ENCODE assay signal across 8 cellular contexts in the genomic region with DNA sequence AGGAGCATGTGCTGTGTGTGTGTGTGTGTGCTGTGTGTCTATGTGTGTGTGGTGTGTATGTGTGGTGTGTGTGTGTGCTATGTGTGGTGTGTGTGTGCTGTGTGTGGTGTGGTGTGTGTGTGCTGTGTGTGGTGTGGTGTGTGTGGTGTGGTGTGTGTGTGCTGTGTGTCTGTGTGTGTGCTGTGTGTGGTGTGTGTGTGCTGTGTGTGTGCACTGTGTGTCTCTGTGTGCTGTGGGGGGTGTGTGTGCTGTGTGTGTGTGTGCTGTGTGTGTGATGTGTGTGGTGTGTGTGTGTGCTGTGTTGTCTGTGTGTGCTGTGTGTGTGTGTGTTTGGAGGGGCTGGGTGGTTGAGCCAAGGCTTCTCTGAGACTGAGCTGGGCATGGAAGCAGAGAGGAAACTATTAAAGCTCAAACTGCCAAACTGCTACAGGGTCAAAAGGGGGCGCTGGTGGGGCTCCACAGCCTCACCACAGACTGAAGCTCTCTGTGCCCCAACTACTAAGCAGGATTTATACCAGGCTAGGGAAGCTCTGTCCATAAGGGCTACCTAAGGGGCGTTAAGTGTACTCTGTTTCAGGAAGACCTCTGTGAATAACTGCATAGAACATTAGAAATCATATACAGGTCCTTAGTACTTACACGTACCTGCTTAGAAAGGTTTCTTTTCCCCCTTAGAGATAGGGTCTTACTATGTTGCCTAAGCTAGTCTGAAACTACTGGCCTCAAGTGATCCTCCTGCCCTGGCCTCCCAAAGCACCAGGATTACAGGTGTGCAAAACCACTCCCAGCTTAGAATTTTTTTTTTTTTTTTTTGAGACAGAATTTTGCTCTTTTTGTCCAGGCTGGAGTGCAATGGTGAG. TPM values are rescaled to one million over a fixed set of nuclear protein-coding genes. Genes with fewer than 3 reads are reported as not detected.
A peak's percentile ranks its signal among the peaks of the same experiment; 100 is the strongest.
DNase-seq lines count a peak whose midpoint lies in the region; ATAC-seq and TF ChIP-seq lines count a peak whose summit lies in the region.

No MANE protein-coding gene starts in this region.

- no peaks in the 10 kb centered on the region for H3K27me3 ChIP-seq in stomach

- no peak for ATAC-seq in GM18505 (IDR thresholded peaks at IDR 0.05; ENCODE audit: unreplicated experiment)

- H3K27ac ChIP-seq in stomach, result no peak overlapping the region

- DNase-seq in NCI-H526 (lab: John Stamatoyannopoulos, UW) (peak; percentile 6 to 58), NCI-H526 treated with DMSO at 0.1 percent for 48 hours (lab: John Stamatoyannopoulos, UW) (no peak), NCI-H748 (lab: John Stamatoyannopoulos, UW; ENCODE audit: unreplicated experiment) (peak; percentile 28), myocyte (ENCODE audit: low read depth) (peak; percentile 54), stomach (peak; percentile 55)
- DNase-seq in activated CD4-positive, alpha-beta T cell treated with anti-CD3 and anti-CD28 coated beads, Interleukin-2, amount 50 U/mL, for 48 hours, result peak; percentile 47 to 57
- peak; percentile 52 for DNase-seq in effector CD4-positive, alpha-beta T cell

- H3K9me3 ChIP-seq in stomach, result no peaks in the 10 kb centered on the region

- no peak for TF ChIP-seq EP300 in stomach (IDR thresholded peaks at IDR 0.05)

- peaks cover 47 to 92% (median 75%) of the 10 kb centered on the region in 4 donors for H3K36me3 ChIP-seq in stomach

- intact Hi-C loops in stomach (cut with DNase I; ENCODE audit: low total_unique reads), result no loop called here

- peak in 5 of 7 experiments; percentile 9 to 38 (median 18) for TF ChIP-seq CTCF in stomach (IDR thresholded peaks at IDR 0.05)

- whole genome bisulfite sequencing in stomach, 5 donors, result 45 to 61% (median 50%) methylated on average over 3 of the region's 3 CpGs

- H3K4me3 ChIP-seq in stomach, result no peak overlapping the region

- H3K4me1 ChIP-seq in stomach, result peaks cover 0 to 4% (median 0%) of the 10 kb centered on the region in 4 donors

- no peak for TF ChIP-seq POLR2A in stomach (IDR thresholded peaks at IDR 0.05)
- no peak for TF ChIP-seq POLR2A in GM18505 (IDR thresholded peaks at IDR 0.05; ENCODE audit: borderline replicate concordance, extremely low read depth, insufficient read depth, insufficient read length)

RNA-seq across cellular contexts. Expression of a gene that starts 27.8 kb away (rescaled TPM):
- total RNA-seq in myocyte (16.1 and 26.5 TPM in 2 replicates), stomach (10 to 100 TPM in 3 of 5 donors, 1 to 10 TPM in 1, not detected in 1; 7.1 to 43.2 (median 13.5) TPM)
- polyA plus RNA-seq in myocyte (2012), result 7.8 TPM
- polyA plus RNA-seq in stomach, result 10 to 100 TPM; 11.3 to 14.5 (median 13.9) TPM

RNA-seq across cellular contexts. Expression of a gene that starts 36.9 kb away (rescaled TPM):
- total RNA-seq in myocyte, result not detected in 2 replicates
- polyA plus RNA-seq in myocyte (2012), result not detected
- total RNA-seq in stomach, result not detected
- polyA plus RNA-seq in stomach, result not detected

RNA-seq across cellular contexts. Expression of a gene that starts 41.2 kb away (rescaled TPM):
- total RNA-seq in myocyte (not detected in 2 replicates), stomach (not detected)
- polyA plus RNA-seq in myocyte (2012), result not detected
- not detected for polyA plus RNA-seq in stomach

RNA-seq across cellular contexts. Expression of a gene that starts 54.1 kb away (rescaled TPM):
- total RNA-seq in myocyte, result 26.4 and 27.2 TPM in 2 replicates
- polyA plus RNA-seq in myocyte (2012), result 12.6 TPM
- 10 to 100 TPM; 51.4 to 86.2 (median 62.4) TPM for total RNA-seq in stomach
- polyA plus RNA-seq in stomach, result 10 to 100 TPM; 18.9 to 24.1 (median 19.8) TPM
